In the genomic region with DNA sequence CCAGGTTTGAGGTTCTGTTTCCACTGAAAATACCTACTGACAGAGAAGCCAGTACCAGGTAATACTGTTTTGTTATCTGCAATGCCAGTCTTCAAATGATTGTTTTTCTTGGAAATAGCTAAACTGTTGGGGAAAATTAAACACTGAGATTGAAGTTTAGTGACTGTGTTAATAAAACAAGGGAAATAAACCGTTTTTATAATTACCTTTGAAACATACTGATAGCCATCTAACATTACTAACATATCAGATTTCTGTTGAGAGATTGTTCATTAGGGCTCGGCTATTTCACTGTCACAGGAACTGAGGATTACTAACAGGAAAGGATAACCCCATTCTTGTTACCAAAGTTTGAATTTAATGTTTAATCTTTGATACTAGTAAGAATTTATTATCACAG, we compare ENCODE assay signal across 27 cellular contexts. TPM values are rescaled to one million over a fixed set of nuclear protein-coding genes. Genes with fewer than 3 reads are reported as not detected.
A peak's percentile ranks its signal among the peaks of the same experiment; 100 is the strongest.
DNase-seq lines count a peak whose midpoint lies in the region; ATAC-seq and TF ChIP-seq lines count a peak whose summit lies in the region.
"Had no signal": no experiment of that assay in that cellular context is flagged by ENCODE, and none has a peak within 500 bp of the region (broad histone marks: within the 10 kb centered on the region; RNA-seq: fewer than 3 reads in every experiment).

No MANE protein-coding gene starts in this region.

- H3K4me2 ChIP-seq in OCI-LY3 (ENCODE audit: low read length): peak overlapping the region; percentile 63

- H3K36me3 Mint-ChIP-seq in activated T-cell treated with anti-CD3 and anti-CD28 coated beads, Interleukin-2, amount 50 U/mL, for 24 hours (ENCODE audit: low read depth): peaks cover 51% of the 10 kb centered on the region
- H3K36me3 Mint-ChIP-seq in stimulated activated effector memory CD8-positive, alpha-beta T cell treated with anti-CD3 and anti-CD28 coated beads, Interleukin-12 subunit alpha, Interleukin-12 subunit beta, amount 100 ng/mL, for 72 hours: peaks cover 23% of the 10 kb centered on the region
- peaks cover 0 to 33% (median 6%) of the 10 kb centered on the region in 3 donors for H3K36me3 Mint-ChIP-seq in naive thymus-derived CD8-positive, alpha-beta T cell
- H3K36me3 Mint-ChIP-seq in stimulated activated memory B cell treated with anti-CD40 and anti-IgM and Interleukin-4, amounts not matched to agents 10 μg/mL and 1 μg/mL and 100 μg/mL, for 72 hours: peaks cover 14% of the 10 kb centered on the region

- H3K36me3 ChIP-seq in OCI-LY3 (replicated peaks; ENCODE audit: low read depth, low read length): peaks cover 31% of the 10 kb centered on the region
- H3K36me3 ChIP-seq: thoracic aorta had no signal

- no peak for DNase-seq in activated T-cell treated with anti-CD3 and anti-CD28 coated beads, Interleukin-2, amount 50 U/mL, for 24 hours
- DNase-seq in activated T-cell treated with anti-CD3 and anti-CD28 coated beads, Interleukin-2, amount 50 U/mL, for 48 hours: no peak
- no peak for DNase-seq in dorsolateral prefrontal cortex
- DNase-seq in stimulated activated effector memory CD8-positive, alpha-beta T cell treated with anti-CD3 and anti-CD28 coated beads, Interleukin-12 subunit alpha, Interleukin-12 subunit beta, amount 100 ng/mL, for 72 hours (ENCODE audit: low spot score in 2 of 2): no peak
- no peak for DNase-seq in naive thymus-derived CD8-positive, alpha-beta T cell
- DNase-seq: activated CD8-positive, alpha-beta T cell treated with anti-CD3 and anti-CD28 coated beads for 36 hours; activated effector memory CD4-positive, alpha-beta T cell treated with Interleukin-2 at 50 U/mL for 16 hours; aorta; central memory CD4-positive, alpha-beta T cell; gastrocnemius medialis; left colon; mesenchymal stem cell; NCI-H1092 treated with DMSO at 0.1 percent for 48 hours; NCI-H187 treated with DMSO at 0.1 percent for 48 hours; NCI-H526; NK-92 treated with Interleukin-12 subunit alpha and Interleukin-12 subunit beta, amount 100 ng/mL, for 24 hours; psoas muscle had no signal

- H3K4me3 ChIP-seq in OCI-LY3 (ENCODE audit: low read length) (no peak overlapping the region), dorsolateral prefrontal cortex (peak overlapping the region in 29 of 59 donors; percentile 1 to 46 (median 17))
- H3K4me3 ChIP-seq: gastrocnemius medialis, psoas muscle, SJSA1, thoracic aorta, vagina had no signal

- H3K9me3 ChIP-seq in OCI-LY3 (ENCODE audit: insufficient read depth, low read length): no peaks in the 10 kb centered on the region
- H3K9me3 ChIP-seq: gastrocnemius medialis, psoas muscle, SJSA1, thoracic aorta, vagina had no signal

- H3K9me3 Mint-ChIP-seq in activated T-cell treated with anti-CD3 and anti-CD28 coated beads, Interleukin-2, amount 50 U/mL, for 24 hours: no peaks in the 10 kb centered on the region
- no peaks in the 10 kb centered on the region for H3K9me3 Mint-ChIP-seq in stimulated activated effector memory CD8-positive, alpha-beta T cell treated with anti-CD3 and anti-CD28 coated beads, Interleukin-12 subunit alpha, Interleukin-12 subunit beta, amount 100 ng/mL, for 72 hours
- H3K9me3 Mint-ChIP-seq in naive thymus-derived CD8-positive, alpha-beta T cell: no peaks in the 10 kb centered on the region
- no peaks in the 10 kb centered on the region for H3K9me3 Mint-ChIP-seq in stimulated activated memory B cell treated with anti-CD40 and anti-IgM and Interleukin-4, amounts not matched to agents 10 μg/mL and 1 μg/mL and 100 μg/mL, for 72 hours
- H3K9me3 Mint-ChIP-seq: activated CD8-positive, alpha-beta T cell treated with anti-CD3 and anti-CD28 coated beads for 36 hours; dendritic cell treated with granulocyte-macrophage colony-stimulating factor and Interleukin-4, amounts not matched to agents 40 ng/mL and 50 ng/mL, for 4 days; stimulated activated naive CD8-positive, alpha-beta T cell treated with anti-CD3 and anti-CD28 coated beads, Interleukin-15, Interleukin-2, amounts not matched to agents 100 ng/mL and 50 ng/mL, for 24 hours had no signal

- no peaks in the 10 kb centered on the region for H3K27me3 Mint-ChIP-seq in activated T-cell treated with anti-CD3 and anti-CD28 coated beads, Interleukin-2, amount 50 U/mL, for 24 hours
- no peaks in the 10 kb centered on the region for H3K27me3 Mint-ChIP-seq in naive thymus-derived CD8-positive, alpha-beta T cell
- H3K27me3 Mint-ChIP-seq in stimulated activated memory B cell treated with anti-CD40 and anti-IgM and Interleukin-4, amounts not matched to agents 10 μg/mL and 1 μg/mL and 100 μg/mL, for 72 hours: no peaks in the 10 kb centered on the region
- H3K27me3 Mint-ChIP-seq: activated CD8-positive, alpha-beta T cell treated with anti-CD3 and anti-CD28 coated beads for 36 hours; activated naive CD8-positive, alpha-beta T cell; stimulated activated naive CD8-positive, alpha-beta T cell treated with anti-CD3 and anti-CD28 coated beads, Interleukin-15, Interleukin-2, amounts not matched to agents 100 ng/mL and 50 ng/mL, for 24 hours had no signal

- H2AFZ ChIP-seq in OCI-LY3 (ENCODE audit: low read depth, low read length): no peak overlapping the region

- peak overlapping the region; percentile 31 for H3K27ac Mint-ChIP-seq in activated T-cell treated with anti-CD3 and anti-CD28 coated beads, Interleukin-2, amount 50 U/mL, for 24 hours
- H3K27ac Mint-ChIP-seq in stimulated activated effector memory CD8-positive, alpha-beta T cell treated with anti-CD3 and anti-CD28 coated beads, Interleukin-12 subunit alpha, Interleukin-12 subunit beta, amount 100 ng/mL, for 72 hours: peak overlapping the region; percentile 34
- peak overlapping the region in 4 of 10 donors; percentile 3 to 29 (median 17) for H3K27ac Mint-ChIP-seq in naive thymus-derived CD8-positive, alpha-beta T cell
- no peak overlapping the region for H3K27ac Mint-ChIP-seq in stimulated activated memory B cell treated with anti-CD40 and anti-IgM and Interleukin-4, amounts not matched to agents 10 μg/mL and 1 μg/mL and 100 μg/mL, for 72 hours
- H3K27ac Mint-ChIP-seq: activated CD8-positive, alpha-beta T cell treated with anti-CD3 and anti-CD28 coated beads for 36 hours; dendritic cell treated with granulocyte-macrophage colony-stimulating factor and Interleukin-4, amounts not matched to agents 40 ng/mL and 50 ng/mL, for 4 days had no signal

- H3K27ac ChIP-seq in OCI-LY3 (ENCODE audit: low read length): peak overlapping the region; percentile 68; the same call in 1 of the 2 replicates
- H3K27ac ChIP-seq in dorsolateral prefrontal cortex: peak overlapping the region in 33 of 59 donors; percentile 7 to 79 (median 49)
- H3K27ac ChIP-seq: gastrocnemius medialis, HL-60, psoas muscle, SJSA1, thoracic aorta, vagina had no signal

- peaks cover 7% of the 10 kb centered on the region; the same call in 1 of the 2 replicates for H4K20me1 ChIP-seq in OCI-LY3 (ENCODE audit: insufficient read depth, low read length)

- H3K27me3 ChIP-seq in OCI-LY3 (ENCODE audit: low read depth, low read length) (no peaks in the 10 kb centered on the region), dorsolateral prefrontal cortex (no peaks in the 10 kb centered on the region)
- H3K27me3 ChIP-seq: gastrocnemius medialis, SJSA1, vagina had no signal

- TF ChIP-seq CTCF in OCI-LY3 (IDR thresholded peaks at IDR 0.05; ENCODE audit: low read depth, low read length) (no peak), dorsolateral prefrontal cortex (IDR thresholded peaks at IDR 0.05 in 54 of 56, conservative IDR thresholded peaks at IDR 0.05 in 2 of 56; ENCODE audit: low read depth in 1 of 56, partially characterized antibody in 56 of 56) (no peak)

- peaks cover 81% of the 10 kb centered on the region for H3K4me1 Mint-ChIP-seq in activated T-cell treated with anti-CD3 and anti-CD28 coated beads, Interleukin-2, amount 50 U/mL, for 24 hours (ENCODE audit: low read depth)
- peaks cover 43% of the 10 kb centered on the region for H3K4me1 Mint-ChIP-seq in stimulated activated effector memory CD8-positive, alpha-beta T cell treated with anti-CD3 and anti-CD28 coated beads, Interleukin-12 subunit alpha, Interleukin-12 subunit beta, amount 100 ng/mL, for 72 hours
- peaks cover 0 to 45% (median 15%) of the 10 kb centered on the region in 4 donors for H3K4me1 Mint-ChIP-seq in naive thymus-derived CD8-positive, alpha-beta T cell
- peaks cover 54% of the 10 kb centered on the region for H3K4me1 Mint-ChIP-seq in stimulated activated memory B cell treated with anti-CD40 and anti-IgM and Interleukin-4, amounts not matched to agents 10 μg/mL and 1 μg/mL and 100 μg/mL, for 72 hours

- H3K9ac ChIP-seq in OCI-LY3 (ENCODE audit: low read length): peak overlapping the region; percentile 2; the same call in 1 of the 2 replicates

- no peak overlapping the region for H3K4me3 Mint-ChIP-seq in activated T-cell treated with anti-CD3 and anti-CD28 coated beads, Interleukin-2, amount 50 U/mL, for 24 hours
- H3K4me3 Mint-ChIP-seq in stimulated activated effector memory CD8-positive, alpha-beta T cell treated with anti-CD3 and anti-CD28 coated beads, Interleukin-12 subunit alpha, Interleukin-12 subunit beta, amount 100 ng/mL, for 72 hours: no peak overlapping the region
- H3K4me3 Mint-ChIP-seq in naive thymus-derived CD8-positive, alpha-beta T cell: peak overlapping the region in 1 of 10 donors; percentile 26
- H3K4me3 Mint-ChIP-seq in stimulated activated memory B cell treated with anti-CD40 and anti-IgM and Interleukin-4, amounts not matched to agents 10 μg/mL and 1 μg/mL and 100 μg/mL, for 72 hours: no peak overlapping the region
- H3K4me3 Mint-ChIP-seq: activated CD8-positive, alpha-beta T cell treated with anti-CD3 and anti-CD28 coated beads for 36 hours; activated naive CD8-positive, alpha-beta T cell; dendritic cell treated with granulocyte-macrophage colony-stimulating factor and Interleukin-4, amounts not matched to agents 40 ng/mL and 50 ng/mL, for 4 days; stimulated activated naive CD8-positive, alpha-beta T cell treated with anti-CD3 and anti-CD28 coated beads, Interleukin-15, Interleukin-2, amounts not matched to agents 100 ng/mL and 50 ng/mL, for 24 hours had no signal

- H3K4me1 ChIP-seq in OCI-LY3 (ENCODE audit: low read length): peaks cover 81% of the 10 kb centered on the region
- H3K4me1 ChIP-seq: vagina had no signal

- POLR2A ChIA-PET in naive thymus-derived CD8-positive, alpha-beta T cell (lab: Charles Lee): interaction anchor here (0.6 kb wide), 1 partner anchor 314 kb away, joined by 3 read pairs; no protein-coding TSS in a partner anchor

- peaks cover 9% of the 10 kb centered on the region; the same call in 1 of the 2 replicates for H3K79me2 ChIP-seq in OCI-LY3 (ENCODE audit: low read length)

- no peak for ATAC-seq in stimulated activated effector memory CD8-positive, alpha-beta T cell treated with anti-CD3 and anti-CD28 coated beads, Interleukin-12 subunit alpha, Interleukin-12 subunit beta, amount 100 ng/mL, for 72 hours
- ATAC-seq in GM18907 (IDR thresholded peaks at IDR 0.05; ENCODE audit: unreplicated experiment): no peak
- no peak for ATAC-seq in naive thymus-derived CD8-positive, alpha-beta T cell
- no peak for ATAC-seq in stimulated activated memory B cell treated with anti-CD40 and anti-IgM and Interleukin-4, amounts not matched to agents 10 μg/mL and 1 μg/mL and 100 μg/mL, for 72 hours
- ATAC-seq: activated CD8-positive, alpha-beta T cell treated with anti-CD3 and anti-CD28 coated beads for 36 hours; gastrocnemius medialis; left colon; psoas muscle had no signal

- intact Hi-C loops in dorsolateral prefrontal cortex (cut with DNase I): loop anchor here in 1 of 2 donors (10.0 kb wide), 1 partner anchor 98 kb away; a partner anchor contains a TSS

RNA-seq across cellular contexts. Expression of a gene that starts 42.1 kb away (rescaled TPM):
- 100 to 1,000 TPM in 88 of 120 experiments, 10 to 100 TPM in 32; 79.7 to 179 (median 108) TPM for total RNA-seq in dorsolateral prefrontal cortex
- 10 to 100 TPM; 45.6 to 47.3 TPM for total RNA-seq in naive thymus-derived CD8-positive, alpha-beta T cell
- 10 to 100 TPM; 83.3 to 96.4 (median 90.4) TPM for polyA plus RNA-seq in naive thymus-derived CD8-positive, alpha-beta T cell
